ENCODE assay signal across 8 cellular contexts in the genomic region with DNA sequence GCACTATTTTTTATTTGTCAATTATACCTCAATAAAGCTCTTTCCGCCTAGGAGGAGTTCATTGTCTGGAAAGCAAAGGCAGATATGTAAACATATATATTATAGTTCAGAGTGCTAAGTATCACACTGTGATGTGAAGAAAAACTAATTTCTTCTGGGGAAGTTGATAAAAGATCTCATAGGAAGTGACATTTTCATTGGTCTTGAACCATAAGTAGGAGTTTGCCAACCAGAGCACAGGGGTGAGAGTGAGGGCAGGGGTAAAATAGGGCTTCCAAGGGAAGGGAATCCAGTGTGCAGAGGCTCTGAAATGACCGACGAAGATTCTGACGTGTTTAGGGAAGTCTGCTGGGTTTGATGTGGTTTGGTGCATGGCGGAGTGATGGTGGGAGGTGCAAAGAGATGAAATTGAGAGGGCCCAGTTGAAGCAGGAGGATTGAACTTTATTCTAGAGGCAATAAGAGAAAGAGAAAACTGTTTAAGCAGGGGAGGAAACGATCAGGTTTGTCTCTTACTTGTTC. TPM values are rescaled to one million over a fixed set of nuclear protein-coding genes. Genes with fewer than 3 reads are reported as not detected.
DNase-seq lines count a peak whose midpoint lies in the region; ATAC-seq and TF ChIP-seq lines count a peak whose summit lies in the region.

No MANE protein-coding gene starts in this region.

- CTCF ChIA-PET in BJ (lab: Yijun Ruan, JAX): interaction anchor here (0.6 to 1.8 kb wide), 6 partner anchors 71 to 183 kb away, joined by 3 to 6 read pairs (median 4); no protein-coding TSS in a partner anchor

- H3K36me3 ChIP-seq in BJ (ENCODE audit: control insufficient read depth, insufficient read depth, low read length): no peaks in the 10 kb centered on the region
- H3K36me3 ChIP-seq in Loucy (ENCODE audit: insufficient read depth, low read length): no peaks in the 10 kb centered on the region
- H3K36me3 ChIP-seq in endodermal cell (ENCODE audit: control insufficient read depth, insufficient read depth, low read length): peaks cover 8% of the 10 kb centered on the region
- H3K36me3 ChIP-seq in thymus (ENCODE audit: control insufficient read depth, insufficient read depth): no peaks in the 10 kb centered on the region

- peak overlapping the region; percentile 88 for H2AFZ ChIP-seq in Loucy (ENCODE audit: low read length)

- peaks cover 5% of the 10 kb centered on the region for H3K36me3 Mint-ChIP-seq in endodermal cell (ENCODE audit: low read depth)
- no peaks in the 10 kb centered on the region for H3K36me3 Mint-ChIP-seq in natural killer cell

- no peak overlapping the region for H3K27ac Mint-ChIP-seq in endodermal cell
- H3K27ac Mint-ChIP-seq in natural killer cell: no peak overlapping the region

- peak overlapping the region; percentile 92 for H3K4me2 ChIP-seq in Loucy (ENCODE audit: low read depth, low read length, poor library complexity, severe bottlenecking)

- H3K4me3 ChIP-seq in BJ (ENCODE audit: low read depth, low read length) (peak overlapping the region; percentile 80), Loucy (ENCODE audit: low read length, poor library complexity, severe bottlenecking) (peak overlapping the region; percentile 78), endodermal cell (ENCODE audit: low read length) (peak overlapping the region; percentile 97), thymus (ENCODE audit: low read length) (peak overlapping the region; percentile 81)

- intact Hi-C loops in natural killer cell (cut with micrococcal nuclease): loop anchor here (5.0 kb wide), 1 partner anchor 348 kb away; no protein-coding TSS in a partner anchor

- H3K27me3 ChIP-seq in BJ (ENCODE audit: control insufficient read depth, insufficient read depth, low read length) (no peaks in the 10 kb centered on the region), Loucy (ENCODE audit: insufficient read depth, low read length, poor library complexity, severe bottlenecking) (no peaks in the 10 kb centered on the region), endodermal cell (ENCODE audit: control insufficient read depth, insufficient read depth, low read length, poor library complexity, severe bottlenecking) (no peaks in the 10 kb centered on the region), thymus (ENCODE audit: control insufficient read depth, insufficient read depth) (no peaks in the 10 kb centered on the region)

- no peaks in the 10 kb centered on the region for H3K9me2 ChIP-seq in Loucy (replicated peaks; ENCODE audit: low read depth, low read length)

- H3K9me3 ChIP-seq in Loucy (ENCODE audit: insufficient read depth, low read depth, low read length): no peaks in the 10 kb centered on the region
- H3K9me3 ChIP-seq in endodermal cell (ENCODE audit: control insufficient read depth, low read length): no peaks in the 10 kb centered on the region
- no peaks in the 10 kb centered on the region for H3K9me3 ChIP-seq in thymus (ENCODE audit: control insufficient read depth)

- H3K4me1 ChIP-seq in Loucy (ENCODE audit: insufficient read depth, low read length, poor library complexity, severe bottlenecking) (peaks cover 28% of the 10 kb centered on the region), endodermal cell (ENCODE audit: control insufficient read depth, insufficient read depth, low read length) (no peaks in the 10 kb centered on the region), thymus (ENCODE audit: control insufficient read depth, insufficient read depth, low read length) (peaks cover 15% of the 10 kb centered on the region)

- ATAC-seq in GM21360 (IDR thresholded peaks at IDR 0.05; ENCODE audit: unreplicated experiment): peak; percentile 29
- peak; percentile 64 to 75 (median 72) for ATAC-seq in natural killer cell
- no peak for ATAC-seq in HG03565 (IDR thresholded peaks at IDR 0.05; ENCODE audit: unreplicated experiment)

- H3F3A ChIP-seq in Loucy (ENCODE audit: low read depth): no peaks in the 10 kb centered on the region

- H3K27ac ChIP-seq in endodermal cell (ENCODE audit: low read depth, low read length) (no peak overlapping the region), thymus (ENCODE audit: low read depth) (peak overlapping the region; percentile 82)

- peaks cover 7% of the 10 kb centered on the region for H3K27me3 Mint-ChIP-seq in endodermal cell (ENCODE audit: insufficient read depth)
- H3K27me3 Mint-ChIP-seq in natural killer cell (ENCODE audit: low read depth in 2 of 2): peaks cover 0 to 3% of the 10 kb centered on the region in 2 donors

- H3K79me2 ChIP-seq in Loucy (ENCODE audit: insufficient read depth, low read length): peaks cover 37% of the 10 kb centered on the region

- DNase-seq in BJ (ENCODE audit: low read depth) (no peak), endodermal cell (peak; percentile 55), natural killer cell (peak; percentile 41)
- peak; percentile 17 to 54 for DNase-seq in activated CD4-positive, alpha-beta T cell treated with anti-CD3 and anti-CD28 coated beads, Interleukin-2, amount 50 U/mL, for 24 hours (ENCODE audit: low read depth in 1 of 2, low spot score in 1 of 2)

- TF ChIP-seq CTCF in BJ (IDR thresholded peaks at IDR 0.05; ENCODE audit: insufficient read depth, low read depth, low read length) (no peak), Loucy (conservative IDR thresholded peaks at IDR 0.05; ENCODE audit: low read length) (no peak), endodermal cell (conservative IDR thresholded peaks at IDR 0.05) (no peak), natural killer cell (IDR thresholded peaks at IDR 0.05) (no peak)

- POLR2A ChIA-PET in BJ (lab: Charles Lee): interaction anchor here (0.6 to 1.0 kb wide), 2 partner anchors 73 to 430 kb away, joined by 3 read pairs; no protein-coding TSS in a partner anchor

- WGBS in endodermal cell (ENCODE audit: insufficient coverage in 1 of 2, insufficient read length in 1 of 2), 2 experiments: 21 to 28% methylated on average over 4 to 5 of the region's 6 CpGs
- 14% methylated on average over 6 of the region's 6 CpGs for WGBS in thymus

- H3K9me3 Mint-ChIP-seq in endodermal cell (no peaks in the 10 kb centered on the region), natural killer cell (no peaks in the 10 kb centered on the region)

- H3K4me1 Mint-ChIP-seq in endodermal cell (no peaks in the 10 kb centered on the region), natural killer cell (peaks cover 8% of the 10 kb centered on the region in 2 donors)

- H3K9ac ChIP-seq in Loucy (ENCODE audit: low read depth, low read length, poor library complexity, severe bottlenecking): peak overlapping the region; percentile 76
- H3K9ac ChIP-seq in endodermal cell (ENCODE audit: extremely low read depth, low read length, poor library complexity, severe bottlenecking): peak overlapping the region; percentile 87

- H4K20me1 ChIP-seq in Loucy (ENCODE audit: insufficient read depth, low read length, poor library complexity, severe bottlenecking): peaks cover 14% of the 10 kb centered on the region

- H3K4me3 Mint-ChIP-seq in endodermal cell (no peak overlapping the region), natural killer cell (no peak overlapping the region)

RNA-seq across cellular contexts. Expression of gene GTF2F2, which starts 0.8 kb away (rescaled TPM):
- polyA plus RNA-seq in BJ (2011; rRNA removed) (7.9 and 14.6 TPM in 2 replicates), thymus (31.0 TPM)
- 2.7 and 2.8 TPM in 2 replicates for polyA minus RNA-seq in BJ (2011; rRNA and poly(A)+ RNA removed)
- total RNA-seq in endodermal cell (10 to 100 TPM; 27.0 to 27.4 TPM), natural killer cell (10 to 100 TPM; 13.6 to 16.4 (median 15.7) TPM)
- 31.8 TPM for polyA plus RNA-seq in endodermal cell (2013, experiment 1 of 2)
- 32.7 TPM for polyA plus RNA-seq in endodermal cell (2013, experiment 2 of 2)
